In the genomic region with DNA sequence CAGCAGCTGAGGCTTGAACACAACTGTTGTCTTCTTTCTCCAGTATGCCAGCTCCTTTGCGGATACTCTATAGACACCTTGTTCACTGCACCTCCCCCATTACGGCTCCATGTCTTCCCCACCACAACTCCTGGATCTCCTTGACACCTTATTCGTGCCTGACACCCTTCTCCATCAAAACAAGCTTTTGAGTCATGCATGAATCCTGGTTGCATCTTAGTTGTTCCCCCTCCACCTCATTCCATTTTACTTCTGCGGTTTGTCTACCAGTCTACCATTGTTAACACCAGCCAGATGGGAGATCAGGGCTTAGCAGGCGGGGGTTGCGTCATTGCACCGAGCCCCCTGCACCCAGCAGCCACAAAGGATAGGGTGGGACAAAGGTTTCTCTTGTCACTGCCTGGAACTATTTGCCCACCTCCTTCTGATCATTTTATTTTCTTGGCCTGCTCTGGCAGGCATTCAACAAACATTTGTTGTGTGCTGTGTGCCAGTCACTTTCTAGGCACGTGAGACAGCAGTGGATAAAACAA, we compare ENCODE assay signal across 1 cellular context.
TF ChIP-seq lines count a peak whose summit lies in the region.

No MANE protein-coding gene starts in this region.

TF ChIP-seq in K562, 482 proteins besides CTCF, POLR2A, EP300 and RAD21:
- TF ChIP-seq ZFP91 (CRISPR knock-in tag; IDR thresholded peaks at IDR 0.05) (no peak), CEBPB (tag; IDR thresholded peaks at IDR 0.05) (0 out of 2 replicates have a peak, but pooled peaks have one; percentile 10)
